Comparison of ENCODE assay signal across 8 cellular contexts in genomic region chr2:60556998-60557955, GRCh38. TPM values are rescaled to one million over a fixed set of nuclear protein-coding genes. Genes with fewer than 3 reads are reported as not detected.
A peak's percentile ranks its signal among the peaks of the same experiment; 100 is the strongest.
DNase-seq lines count a peak whose midpoint lies in the region; ATAC-seq and TF ChIP-seq lines count a peak whose summit lies in the region.

No MANE protein-coding gene starts in this region.

- H3K36me3 ChIP-seq in ES-I3 (ENCODE audit: insufficient read depth, low read length), result no peaks in the 10 kb centered on the region
- H3K36me3 ChIP-seq in muscle layer of colon (ENCODE audit: insufficient read depth, low read length), result no peaks in the 10 kb centered on the region
- H3K36me3 ChIP-seq in tibial artery, result no peaks in the 10 kb centered on the region

- no peak for ATAC-seq in GM19035 (IDR thresholded peaks at IDR 0.05; ENCODE audit: unreplicated experiment)

- H3K4me1 ChIP-seq in ES-I3 (ENCODE audit: insufficient read depth, low read length), result no peaks in the 10 kb centered on the region
- H3K4me1 ChIP-seq in muscle layer of colon (ENCODE audit: insufficient read depth, low read length), result peaks cover 4% of the 10 kb centered on the region
- H3K4me1 ChIP-seq in tibial artery, result peaks cover 0 to 44% (median 37%) of the 10 kb centered on the region in 4 donors

- no peaks in the 10 kb centered on the region for H3K9me3 Mint-ChIP-seq in activated naive CD8-positive, alpha-beta T cell treated with anti-CD3 and anti-CD28 coated beads for 36 hours
- H3K9me3 Mint-ChIP-seq in Calu3 (ENCODE audit: low read depth, unreplicated experiment), result no peaks in the 10 kb centered on the region

- DNase-seq in KG1 (lab: John Stamatoyannopoulos, UW) (peak; percentile 78), Calu3 (no peak), tibial artery (no peak), hepatic stellate cell (ENCODE audit: low spot score) (no peak)
- DNase-seq in activated naive CD8-positive, alpha-beta T cell treated with anti-CD3 and anti-CD28 coated beads for 36 hours, result no peak

- H3K9ac ChIP-seq in ES-I3 (ENCODE audit: low read depth, low read length), result peak overlapping the region; percentile 97; the same call in 1 of the 2 replicates
- peak overlapping the region; percentile 49 for H3K9ac ChIP-seq in muscle layer of colon (ENCODE audit: low read length)

- intact Hi-C loops in Calu3 (cut with micrococcal nuclease; ENCODE audit: unreplicated experiment) (loop anchor here (10.0 kb wide), 1 partner anchor 872 kb away; no protein-coding TSS in a partner anchor), tibial artery (cut with DNase I; ENCODE audit: low total_unique reads) (no loop called here)

- H3K4me3 Mint-ChIP-seq in activated naive CD8-positive, alpha-beta T cell treated with anti-CD3 and anti-CD28 coated beads for 36 hours, result peak overlapping the region; percentile 62
- H3K4me3 Mint-ChIP-seq in Calu3 (ENCODE audit: low read depth, unreplicated experiment), result no peak overlapping the region

- H3K27me3 ChIP-seq in muscle layer of colon (ENCODE audit: control insufficient read depth in 1 of 2, insufficient read depth in 2 of 2, low read length in 2 of 2) (peaks cover 5 to 14% of the 10 kb centered on the region in 2 donors), tibial artery (peaks cover 7 to 72% of the 10 kb centered on the region in 2 donors)

- H3K27me3 Mint-ChIP-seq in activated naive CD8-positive, alpha-beta T cell treated with anti-CD3 and anti-CD28 coated beads for 36 hours, result peaks cover 93% of the 10 kb centered on the region
- peaks cover 92% of the 10 kb centered on the region for H3K27me3 Mint-ChIP-seq in Calu3 (ENCODE audit: unreplicated experiment)

- peak overlapping the region; percentile 49 for H3K27ac ChIP-seq in muscle layer of colon (ENCODE audit: low read depth, low read length)
- no peak overlapping the region for H3K27ac ChIP-seq in tibial artery

- no peak for TF ChIP-seq CTCF in Calu3 (IDR thresholded peaks at IDR 0.05; ENCODE audit: unreplicated experiment)
- TF ChIP-seq CTCF in tibial artery (IDR thresholded peaks at IDR 0.05), result no peak

- peaks cover 21% of the 10 kb centered on the region for H3K4me1 Mint-ChIP-seq in activated naive CD8-positive, alpha-beta T cell treated with anti-CD3 and anti-CD28 coated beads for 36 hours
- H3K4me1 Mint-ChIP-seq in Calu3 (ENCODE audit: low read depth, unreplicated experiment), result peaks cover 33% of the 10 kb centered on the region

- BruUV-seq in Calu3 (replicated peaks; lab: Mats Ljungman, UMichigan), result no TSS peak

- H3K36me3 Mint-ChIP-seq in activated naive CD8-positive, alpha-beta T cell treated with anti-CD3 and anti-CD28 coated beads for 36 hours, result no peaks in the 10 kb centered on the region
- peaks cover 30% of the 10 kb centered on the region for H3K36me3 Mint-ChIP-seq in Calu3 (ENCODE audit: insufficient read depth, unreplicated experiment)

- H3K27ac Mint-ChIP-seq in activated naive CD8-positive, alpha-beta T cell treated with anti-CD3 and anti-CD28 coated beads for 36 hours, result peak overlapping the region; percentile 59
- no peak overlapping the region for H3K27ac Mint-ChIP-seq in Calu3 (ENCODE audit: unreplicated experiment)

- H3K9me3 ChIP-seq in ES-I3 (ENCODE audit: control insufficient read depth, insufficient read depth, low read length) (no peaks in the 10 kb centered on the region), muscle layer of colon (ENCODE audit: low read length) (no peaks in the 10 kb centered on the region), tibial artery (no peaks in the 10 kb centered on the region)

- CTCF ChIA-PET in Calu3 (lab: Charles Lee), result no interaction called here

- H3K4me3 ChIP-seq in muscle layer of colon (ENCODE audit: low read depth in 1 of 2, low read length in 2 of 2) (peak overlapping the region in 1 of 2 donors; percentile 53), tibial artery (no peak overlapping the region)

RNA-seq across cellular contexts. Expression of gene BCL11A, which starts 3.8 kb away (rescaled TPM):
- 1 to 10 TPM; 1.6 to 1.8 TPM for total RNA-seq in activated naive CD8-positive, alpha-beta T cell treated with anti-CD3 and anti-CD28 coated beads for 36 hours
- total RNA-seq in Calu3 (2022), result 8.1 and 8.5 TPM in 2 replicates
